17 cellular contexts compared by ENCODE assay signal in genomic region chr10:8301831-8302230, GRCh38.
DNase-seq lines count a peak whose midpoint lies in the region; ATAC-seq, FAIRE-seq and TF ChIP-seq lines count a peak whose summit lies in the region.
"Had no signal": no experiment of that assay in that cellular context is flagged by ENCODE, and none has a peak within 500 bp of the region (broad histone marks: within the 10 kb centered on the region; RNA-seq: fewer than 3 reads in every experiment).

No MANE protein-coding gene starts in this region.

- dilution Hi-C loops in keratinocyte (cut with MboI; ENCODE audit: extremely low pct_ligation_motif_present, low sequenced_read_pairs): no loop called here

- no peak for FAIRE-seq in bronchial epithelial cell (lab: Jason Lieb, UNC)
- FAIRE-seq in keratinocyte (lab: Jason Lieb, UNC): peak; percentile 62
- no peak for FAIRE-seq in frontal cortex (lab: Jason Lieb, UNC)
- FAIRE-seq: A204.1, D721Med had no signal

- peak overlapping the region in 2 of 3 donors; percentile 26 to 78 for H3K27ac Mint-ChIP-seq in CD4-positive, CD25-positive, alpha-beta regulatory T cell
- peak overlapping the region; percentile 44 for H3K27ac Mint-ChIP-seq in type B pancreatic cell
- no peak overlapping the region for H3K27ac Mint-ChIP-seq in stimulated activated naive CD8-positive, alpha-beta T cell treated with anti-CD3 and anti-CD28 coated beads, Interleukin-15, amount 100 ng/mL, for 72 hours
- H3K27ac Mint-ChIP-seq: B cell; CD8-positive, alpha-beta T cell; H9 had no signal

- no peak overlapping the region for H3K9ac ChIP-seq in keratinocyte (ENCODE audit: control insufficient read depth, extremely low read depth, insufficient read depth, low read length)

- no peaks in the 10 kb centered on the region for H3K36me3 Mint-ChIP-seq in CD4-positive, CD25-positive, alpha-beta regulatory T cell
- H3K36me3 Mint-ChIP-seq in type B pancreatic cell: no peaks in the 10 kb centered on the region
- H3K36me3 Mint-ChIP-seq: CD8-positive, alpha-beta T cell had no signal

- H3K9me1 ChIP-seq in keratinocyte (ENCODE audit: control insufficient read depth, extremely low read depth, insufficient read depth, low read length): no peaks in the 10 kb centered on the region

- H3K27me3 ChIP-seq in CD4-positive, CD25-positive, alpha-beta regulatory T cell (ENCODE audit: control insufficient read depth, insufficient read depth, low read length): no peaks in the 10 kb centered on the region
- H3K27me3 ChIP-seq in bronchial epithelial cell (ENCODE audit: control insufficient read depth, insufficient read depth, low read length): no peaks in the 10 kb centered on the region
- H3K27me3 ChIP-seq in keratinocyte (ENCODE audit: control insufficient read depth, extremely low read depth, insufficient read depth, low read length): no peaks in the 10 kb centered on the region

- H4K20me1 ChIP-seq in keratinocyte (ENCODE audit: control insufficient read depth, extremely low read depth, insufficient read depth, low read length): no peaks in the 10 kb centered on the region

- no peak overlapping the region for H3K4me3 Mint-ChIP-seq in CD4-positive, CD25-positive, alpha-beta regulatory T cell
- no peak overlapping the region for H3K4me3 Mint-ChIP-seq in type B pancreatic cell
- no peak overlapping the region for H3K4me3 Mint-ChIP-seq in stimulated activated naive CD8-positive, alpha-beta T cell treated with anti-CD3 and anti-CD28 coated beads, Interleukin-15, amount 100 ng/mL, for 72 hours
- H3K4me3 Mint-ChIP-seq: B cell; CD8-positive, alpha-beta T cell; H9 had no signal

- no peaks in the 10 kb centered on the region for H3K79me2 ChIP-seq in keratinocyte (ENCODE audit: control insufficient read depth, insufficient read depth, low read length)

- H3K4me3 ChIP-seq in CD4-positive, CD25-positive, alpha-beta regulatory T cell (ENCODE audit: low read depth, low read length): no peak overlapping the region
- H3K4me3 ChIP-seq in bronchial epithelial cell (ENCODE audit: low read depth, low read length): no peak overlapping the region
- no peak overlapping the region for H3K4me3 ChIP-seq in keratinocyte (ENCODE audit: control insufficient read depth in 2 of 3, extremely low read depth in 1 of 3, insufficient read depth in 2 of 3, low read depth in 1 of 3, low read length in 3 of 3)

- DNase-seq in CD4-positive, CD25-positive, alpha-beta regulatory T cell: no peak
- DNase-seq in bronchial epithelial cell (ENCODE audit: low read depth) (peak; percentile 8), keratinocyte (ENCODE audit: low read depth, low spot score) (no peak), type B pancreatic cell (ENCODE audit: extremely low spot score, unreplicated experiment) (no peak), NCI-H1694 (lab: John Stamatoyannopoulos, UW) (no peak), frontal cortex (ENCODE audit: low spot score in 2 of 2) (no peak)
- no peak for DNase-seq in stimulated activated naive CD8-positive, alpha-beta T cell treated with anti-CD3 and anti-CD28 coated beads, Interleukin-15, amount 100 ng/mL, for 72 hours
- DNase-seq: CD8-positive, alpha-beta T cell; COR-L47; DMS153; DMS79 treated with DMSO at 0.1 percent for 48 hours; GF-D8; H9 had no signal

- peak overlapping the region; percentile 72 for H3K4me2 ChIP-seq in keratinocyte (ENCODE audit: control insufficient read depth, extremely low read depth, insufficient read depth, low read depth, low read length)

- no peaks in the 10 kb centered on the region for H3K9me3 ChIP-seq in CD4-positive, CD25-positive, alpha-beta regulatory T cell (ENCODE audit: control insufficient read depth in 2 of 2, low read length in 2 of 2)
- no peaks in the 10 kb centered on the region for H3K9me3 ChIP-seq in keratinocyte (ENCODE audit: control insufficient read depth, low read depth, low read length)

- peak overlapping the region; percentile 82 for H2AFZ ChIP-seq in keratinocyte (ENCODE audit: control insufficient read depth, low read length)

- no peak for ATAC-seq in CD4-positive, CD25-positive, alpha-beta regulatory T cell (ENCODE audit: low read depth in 2 of 2)
- no peak for ATAC-seq in stimulated activated naive CD8-positive, alpha-beta T cell treated with anti-CD3 and anti-CD28 coated beads, Interleukin-15, amount 100 ng/mL, for 72 hours
- ATAC-seq: CD8-positive, alpha-beta T cell had no signal

- no peak overlapping the region for H3K27ac ChIP-seq in CD4-positive, CD25-positive, alpha-beta regulatory T cell (ENCODE audit: insufficient read depth, low read length, poor library complexity, severe bottlenecking)
- no peak overlapping the region for H3K27ac ChIP-seq in keratinocyte (ENCODE audit: control insufficient read depth, insufficient read depth, low read length)
- H3K27ac ChIP-seq: C4-2B had no signal

- H3K9me3 Mint-ChIP-seq in CD4-positive, CD25-positive, alpha-beta regulatory T cell: no peaks in the 10 kb centered on the region
- H3K9me3 Mint-ChIP-seq in type B pancreatic cell: no peaks in the 10 kb centered on the region
- H3K9me3 Mint-ChIP-seq in stimulated activated naive CD8-positive, alpha-beta T cell treated with anti-CD3 and anti-CD28 coated beads, Interleukin-15, amount 100 ng/mL, for 72 hours: no peaks in the 10 kb centered on the region
- H3K9me3 Mint-ChIP-seq: CD8-positive, alpha-beta T cell; H9 had no signal

- H3K36me3 ChIP-seq in CD4-positive, CD25-positive, alpha-beta regulatory T cell (ENCODE audit: control insufficient read depth, insufficient read depth, low read length): no peaks in the 10 kb centered on the region
- H3K36me3 ChIP-seq in bronchial epithelial cell (ENCODE audit: control insufficient read depth, insufficient read depth, low read length) (no peaks in the 10 kb centered on the region), keratinocyte (ENCODE audit: control insufficient read depth in 2 of 2, extremely low read depth in 1 of 2, insufficient read depth in 2 of 2, low read length in 2 of 2) (no peaks in the 10 kb centered on the region)

- TF ChIP-seq CTCF in bronchial epithelial cell (IDR thresholded peaks at IDR 0.05; ENCODE audit: insufficient read depth, low read length, severe bottlenecking) (no peak), keratinocyte (optimal IDR thresholded peaks at IDR 0.05 in 1 of 3, IDR thresholded peaks at IDR 0.05 in 1 of 3, conservative IDR thresholded peaks at IDR 0.05 in 1 of 3; ENCODE audit: extremely low read depth in 1 of 3, insufficient read depth in 2 of 3, low read length in 3 of 3) (no peak), type B pancreatic cell (conservative IDR thresholded peaks at IDR 0.05) (no peak)

- peaks cover 4% of the 10 kb centered on the region for H3K27me3 Mint-ChIP-seq in CD4-positive, CD25-positive, alpha-beta regulatory T cell
- peaks cover 39% of the 10 kb centered on the region for H3K27me3 Mint-ChIP-seq in type B pancreatic cell
- H3K27me3 Mint-ChIP-seq in stimulated activated naive CD8-positive, alpha-beta T cell treated with anti-CD3 and anti-CD28 coated beads, Interleukin-15, amount 100 ng/mL, for 72 hours: peaks cover 7% of the 10 kb centered on the region
- H3K27me3 Mint-ChIP-seq: B cell had no signal

- H3K4me1 Mint-ChIP-seq in CD4-positive, CD25-positive, alpha-beta regulatory T cell: peaks cover 0 to 9% (median 3%) of the 10 kb centered on the region in 4 donors
- peaks cover 15% of the 10 kb centered on the region for H3K4me1 Mint-ChIP-seq in type B pancreatic cell (ENCODE audit: unreplicated experiment)
- H3K4me1 Mint-ChIP-seq in stimulated activated naive CD8-positive, alpha-beta T cell treated with anti-CD3 and anti-CD28 coated beads, Interleukin-15, amount 100 ng/mL, for 72 hours: peaks cover 7% of the 10 kb centered on the region
- H3K4me1 Mint-ChIP-seq: B cell had no signal

- no peaks in the 10 kb centered on the region for H3K4me1 ChIP-seq in CD4-positive, CD25-positive, alpha-beta regulatory T cell (ENCODE audit: control insufficient read depth, insufficient read depth, low read length, poor library complexity, severe bottlenecking)
- peaks cover 35% of the 10 kb centered on the region for H3K4me1 ChIP-seq in keratinocyte (ENCODE audit: control insufficient read depth, extremely low read depth, insufficient read depth, low read length)

Comparison
In these comparisons a context has a peak if more than half of its experiments do, and no peak if none do; other contexts are left out.
1. H3K27ac Mint-ChIP-seq: peak in CD4-positive, CD25-positive, alpha-beta regulatory T cell (2 of 3) and type B pancreatic cell (single experiment); none in stimulated activated naive CD8-positive, alpha-beta T cell treated with anti-CD3 and anti-CD28 coated beads, Interleukin-15, amount 100 ng/mL, for 72 hours (0 of 2).